Comparison of ENCODE assay signal across 8 cellular contexts in the genomic region with DNA sequence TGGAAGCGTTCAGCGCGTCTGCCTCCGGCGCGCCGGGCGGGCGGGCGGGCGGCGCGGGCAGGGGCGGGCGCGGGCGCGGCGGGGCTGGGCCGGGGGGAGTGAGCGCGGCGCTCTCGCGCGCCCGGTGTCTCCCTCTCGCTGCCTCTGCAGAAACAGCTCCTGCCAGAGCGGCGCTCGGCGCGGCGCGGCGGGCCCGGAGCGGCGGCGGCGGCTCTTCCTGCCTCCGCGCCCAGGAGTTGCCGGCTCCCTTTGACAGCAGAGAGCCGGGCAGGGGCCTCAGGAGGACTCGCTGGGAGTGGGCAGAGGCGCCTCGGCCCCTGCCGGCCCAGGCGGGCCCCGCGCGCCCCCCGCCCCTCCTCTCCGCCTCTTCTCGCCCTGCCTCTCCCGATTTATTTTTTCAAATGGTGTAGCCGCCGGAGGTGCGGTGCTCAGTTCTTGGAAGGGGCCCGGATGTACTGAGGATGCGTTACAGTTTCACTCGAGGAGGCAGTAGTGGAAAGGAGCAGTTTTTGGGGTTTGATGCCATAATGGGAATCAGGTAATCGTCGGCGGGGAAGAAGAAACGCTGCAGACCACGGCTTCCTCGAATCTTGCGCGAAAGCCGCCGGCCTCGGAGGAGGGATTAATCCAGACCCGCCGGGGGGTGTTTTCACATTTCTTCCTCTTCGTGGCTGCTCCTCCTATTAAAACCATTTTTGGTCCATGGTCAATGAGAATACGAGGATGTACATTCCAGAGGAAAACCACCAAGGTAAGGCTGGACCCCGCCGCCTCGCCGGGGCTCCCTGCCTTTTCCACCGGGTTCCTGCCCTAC. TPM values are rescaled to one million over a fixed set of nuclear protein-coding genes. Genes with fewer than 3 reads are reported as not detected.
DNase-seq lines count a peak whose midpoint lies in the region; ATAC-seq and TF ChIP-seq lines count a peak whose summit lies in the region.

A gene (plus strand): TSS at position 127 of the 814 bp plus-strand sequence. CDS start 576 bp downstream, at position 703.

- H2AFZ ChIP-seq in DND-41 (ENCODE audit: low read depth, low read length): peak within 1 kb of the TSS; percentile 72

- no peaks in the 10 kb centered on the region for H3K9me3 ChIP-seq in DND-41 (ENCODE audit: insufficient read depth, low read length, severe bottlenecking)
- H3K9me3 ChIP-seq in endodermal cell (ENCODE audit: control insufficient read depth, low read length): no peaks in the 10 kb centered on the region

- H3K36me3 Mint-ChIP-seq in activated CD4-positive, alpha-beta T cell treated with anti-CD3 and anti-CD28 coated beads for 36 hours (ENCODE audit: low read depth): no peaks in the 10 kb centered on the region
- no peaks in the 10 kb centered on the region for H3K36me3 Mint-ChIP-seq in endodermal cell (ENCODE audit: low read depth)
- no peaks in the 10 kb centered on the region for H3K36me3 Mint-ChIP-seq in stimulated activated naive CD8-positive, alpha-beta T cell treated with anti-CD3 and anti-CD28 coated beads, Interleukin-15, Interleukin-2, amounts not matched to agents 100 ng/mL and 50 ng/mL, for 24 hours (ENCODE audit: low read depth)

- ATAC-seq in DND-41 (ENCODE audit: insufficient read depth, low read depth) (peak; percentile 90), HG02623 (IDR thresholded peaks at IDR 0.05; ENCODE audit: unreplicated experiment) (no peak)
- peak; percentile 90 for ATAC-seq in activated CD4-positive, alpha-beta T cell treated with anti-CD3 and anti-CD28 coated beads for 36 hours

- peak within 1 kb of the TSS; percentile 14 to 50; a peak in 3 of 4 replicates for H3K4me3 ChIP-seq in DND-41 (ENCODE audit: low read depth in 1 of 2, low read length in 2 of 2)
- peak within 1 kb of the TSS; percentile 87 for H3K4me3 ChIP-seq in endodermal cell (ENCODE audit: low read length)

- no peaks in the 10 kb centered on the region for H3K9me3 Mint-ChIP-seq in activated CD4-positive, alpha-beta T cell treated with anti-CD3 and anti-CD28 coated beads for 36 hours (ENCODE audit: low read depth)
- no peaks in the 10 kb centered on the region for H3K9me3 Mint-ChIP-seq in endodermal cell
- H3K9me3 Mint-ChIP-seq in stimulated activated naive CD8-positive, alpha-beta T cell treated with anti-CD3 and anti-CD28 coated beads, Interleukin-15, Interleukin-2, amounts not matched to agents 100 ng/mL and 50 ng/mL, for 24 hours: no peaks in the 10 kb centered on the region

- H3K36me3 ChIP-seq in DND-41 (ENCODE audit: insufficient read depth, low read length) (no peaks in the 10 kb centered on the region), endodermal cell (ENCODE audit: control insufficient read depth, insufficient read depth, low read length) (no peaks in the 10 kb centered on the region)

- CTCF ChIA-PET in activated CD4-positive, alpha-beta T cell treated with anti-CD3 and anti-CD28 coated beads for 36 hours (lab: Charles Lee): no interaction called here

- peak; percentile 32 for TF ChIP-seq CTCF in DND-41 (IDR thresholded peaks at IDR 0.05; ENCODE audit: borderline replicate concordance, extremely low read depth, low read length, poor library complexity, severe bottlenecking)
- TF ChIP-seq CTCF in endodermal cell (conservative IDR thresholded peaks at IDR 0.05): peak; percentile 67

- DNase-seq in DND-41: peak; percentile 63
- DNase-seq in NCI-H1092 (lab: John Stamatoyannopoulos, UW): peak; percentile 67
- peak; percentile 69 for DNase-seq in activated CD4-positive, alpha-beta T cell treated with anti-CD3 and anti-CD28 coated beads for 36 hours
- peak; percentile 91 for DNase-seq in endodermal cell
- peak; percentile 32 for DNase-seq in medulla oblongata (ENCODE audit: extremely low spot score)
- DNase-seq in T-helper 9 cell: no peak

- peaks cover 64% of the 10 kb centered on the region for H3K27me3 ChIP-seq in DND-41 (ENCODE audit: insufficient read depth, low read length, poor library complexity)
- peaks cover 74% of the 10 kb centered on the region for H3K27me3 ChIP-seq in endodermal cell (ENCODE audit: control insufficient read depth, insufficient read depth, low read length, poor library complexity, severe bottlenecking)

- peaks cover 60% of the 10 kb centered on the region for H3K27me3 Mint-ChIP-seq in activated CD4-positive, alpha-beta T cell treated with anti-CD3 and anti-CD28 coated beads for 36 hours
- H3K27me3 Mint-ChIP-seq in endodermal cell (ENCODE audit: insufficient read depth): peaks cover 73% of the 10 kb centered on the region
- peaks cover 73% of the 10 kb centered on the region for H3K27me3 Mint-ChIP-seq in stimulated activated naive CD8-positive, alpha-beta T cell treated with anti-CD3 and anti-CD28 coated beads, Interleukin-15, Interleukin-2, amounts not matched to agents 100 ng/mL and 50 ng/mL, for 24 hours

- intact Hi-C loops in activated CD4-positive, alpha-beta T cell treated with anti-CD3 and anti-CD28 coated beads for 36 hours (cut with DNase I, micrococcal nuclease): loop anchor here in 1 of 2 experiments (1.0 kb wide), 1 partner anchor 18 kb away; no protein-coding TSS in a partner anchor

- 0 to 2% methylated on average over 20 to 83 of the region's 83 CpGs for WGBS in endodermal cell (ENCODE audit: insufficient coverage in 1 of 2, insufficient read length in 1 of 2), 2 experiments

- H3K4me1 ChIP-seq in DND-41 (ENCODE audit: insufficient read depth, low read length) (peaks cover 8% of the 10 kb centered on the region), endodermal cell (ENCODE audit: control insufficient read depth, insufficient read depth, low read length) (no peaks in the 10 kb centered on the region)

- H3K79me2 ChIP-seq in DND-41 (ENCODE audit: insufficient read depth, low read length): no peaks in the 10 kb centered on the region

- no peaks in the 10 kb centered on the region; the same call in 1 of the 2 replicates for H4K20me1 ChIP-seq in DND-41 (ENCODE audit: insufficient read depth, low read length)

- H3K27ac ChIP-seq in DND-41 (ENCODE audit: low read length): no peak within 1 kb of the TSS
- H3K27ac ChIP-seq in endodermal cell (ENCODE audit: low read depth, low read length): no peak within 1 kb of the TSS

- peaks cover 12% of the 10 kb centered on the region for H3K4me1 Mint-ChIP-seq in activated CD4-positive, alpha-beta T cell treated with anti-CD3 and anti-CD28 coated beads for 36 hours
- H3K4me1 Mint-ChIP-seq in endodermal cell: peaks cover 20% of the 10 kb centered on the region
- H3K4me1 Mint-ChIP-seq in stimulated activated naive CD8-positive, alpha-beta T cell treated with anti-CD3 and anti-CD28 coated beads, Interleukin-15, Interleukin-2, amounts not matched to agents 100 ng/mL and 50 ng/mL, for 24 hours (ENCODE audit: low read depth): peaks cover 18% of the 10 kb centered on the region

- peak within 1 kb of the TSS; percentile 83 for H3K4me2 ChIP-seq in DND-41 (ENCODE audit: insufficient read depth, low read length)

- H3K9ac ChIP-seq in DND-41 (ENCODE audit: low read depth, low read length): peak within 1 kb of the TSS; percentile 45; the same call in 1 of the 2 replicates
- no peak within 1 kb of the TSS for H3K9ac ChIP-seq in endodermal cell (ENCODE audit: extremely low read depth, low read length, poor library complexity, severe bottlenecking)

- H3K27ac Mint-ChIP-seq in activated CD4-positive, alpha-beta T cell treated with anti-CD3 and anti-CD28 coated beads for 36 hours: no peak within 1 kb of the TSS
- H3K27ac Mint-ChIP-seq in endodermal cell: peak within 1 kb of the TSS; percentile 55
- H3K27ac Mint-ChIP-seq in stimulated activated naive CD8-positive, alpha-beta T cell treated with anti-CD3 and anti-CD28 coated beads, Interleukin-15, Interleukin-2, amounts not matched to agents 100 ng/mL and 50 ng/mL, for 24 hours: no peak within 1 kb of the TSS

- POLR2A ChIA-PET in activated CD4-positive, alpha-beta T cell treated with anti-CD3 and anti-CD28 coated beads for 36 hours (lab: Charles Lee): no interaction called here

- H3K4me3 Mint-ChIP-seq in activated CD4-positive, alpha-beta T cell treated with anti-CD3 and anti-CD28 coated beads for 36 hours: peak within 1 kb of the TSS; percentile 65
- H3K4me3 Mint-ChIP-seq in endodermal cell: peak within 1 kb of the TSS; percentile 68
- H3K4me3 Mint-ChIP-seq in stimulated activated naive CD8-positive, alpha-beta T cell treated with anti-CD3 and anti-CD28 coated beads, Interleukin-15, Interleukin-2, amounts not matched to agents 100 ng/mL and 50 ng/mL, for 24 hours: peak within 1 kb of the TSS; percentile 81

RNA-seq across cellular contexts. Expression of the gene that starts here (rescaled TPM):
- under 1 TPM; 0.11 TPM for total RNA-seq in activated CD4-positive, alpha-beta T cell treated with anti-CD3 and anti-CD28 coated beads for 36 hours
- 1 to 10 TPM in 1 of 2 donors, under 1 TPM in 1; 0.86 to 6.3 TPM for total RNA-seq in endodermal cell
- 1.3 TPM for polyA plus RNA-seq in endodermal cell (2013, experiment 1 of 2)
- polyA plus RNA-seq in endodermal cell (2013, experiment 2 of 2): 2.6 TPM

Comparison
In these comparisons a context has a peak if more than half of its experiments do, and no peak if none do; other contexts are left out.
1. Peak in DNase-seq and ATAC-seq in activated CD4-positive, alpha-beta T cell treated with anti-CD3 and anti-CD28 coated beads for 36 hours; RNA of the gene not detected or under 1 TPM.